ENCODE assay signal across 16 cellular contexts in genomic region chr15:26391556-26392229, GRCh38.
A peak's percentile ranks its signal among the peaks of the same experiment; 100 is the strongest.
DNase-seq lines count a peak whose midpoint lies in the region; ATAC-seq and TF ChIP-seq lines count a peak whose summit lies in the region.
"Had no signal": no experiment of that assay in that cellular context is flagged by ENCODE, and none has a peak within 500 bp of the region (broad histone marks: within the 10 kb centered on the region; RNA-seq: fewer than 3 reads in every experiment).

No MANE protein-coding gene starts in this region.

- ATAC-seq in omental fat pad (ENCODE audit: low FRiP score) (no peak), GM19452 (IDR thresholded peaks at IDR 0.05; ENCODE audit: unreplicated experiment) (no peak)
- ATAC-seq: Panc1 had no signal

- DNase-seq in DMS 273 treated with DMSO at 0.1 percent for 48 hours (lab: John Stamatoyannopoulos, UW): peak; percentile 81
- peak; percentile 90 for DNase-seq in NCI-H2171 (lab: John Stamatoyannopoulos, UW)
- no peak for DNase-seq in WERI-Rb-1
- DNase-seq in omental fat pad (ENCODE audit: low spot score): no peak
- DNase-seq in H9: no peak
- DNase-seq in neural progenitor cell (ENCODE audit: low spot score): no peak
- DNase-seq: AML-193; CD4-positive, alpha-beta memory T cell; MG63; NCI-H1417 treated with DMSO at 0.1 percent for 48 hours; NCI-H2107; SHP77 had no signal

- H3K27me3 ChIP-seq in BLaER1 (no peaks in the 10 kb centered on the region), WERI-Rb-1 (ENCODE audit: insufficient read depth, low read depth, severe bottlenecking) (no peaks in the 10 kb centered on the region), H9 (ENCODE audit: insufficient read depth, low read length) (no peaks in the 10 kb centered on the region), neural progenitor cell (no peaks in the 10 kb centered on the region)
- H3K27me3 ChIP-seq: MG63 had no signal

- no peaks in the 10 kb centered on the region for H3F3A ChIP-seq in neural progenitor cell (ENCODE audit: low read depth)

- H3K14ac ChIP-seq in H9 (ENCODE audit: insufficient read depth, low read length): no peak overlapping the region

- H3K9me3 ChIP-seq in BLaER1 (no peaks in the 10 kb centered on the region), WERI-Rb-1 (ENCODE audit: severe bottlenecking) (no peaks in the 10 kb centered on the region), H9 (ENCODE audit: control insufficient read depth, low read depth, low read length) (no peaks in the 10 kb centered on the region), neural progenitor cell (ENCODE audit: low read depth) (no peaks in the 10 kb centered on the region)
- H3K9me3 ChIP-seq: MG63 had no signal

- H3K4me2 ChIP-seq in BLaER1 (peak overlapping the region; percentile 69), H9 (ENCODE audit: insufficient read depth, insufficient read length, low read length) (no peak overlapping the region), neural progenitor cell (no peak overlapping the region)

- no peak overlapping the region for H3K4me3 Mint-ChIP-seq in H9
- no peak overlapping the region for H3K4me3 Mint-ChIP-seq in neural progenitor cell
- H3K4me3 Mint-ChIP-seq: CD4-positive, alpha-beta memory T cell; T-helper 1 cell treated with Interleukin-12 subunit alpha and Interleukin-12 subunit beta and Interleukin-4 antibody, amounts not matched to agents 30 μg/mL and 1 μg/mL, for 36 hours had no signal

- H3K4me3 ChIP-seq in BLaER1 (no peak overlapping the region), WERI-Rb-1 (ENCODE audit: low read depth, low read length) (no peak overlapping the region), neural progenitor cell (no peak overlapping the region)
- H3K4me3 ChIP-seq: MG63 had no signal

- H3K27ac ChIP-seq in BLaER1: no peak overlapping the region
- H3K27ac ChIP-seq in WERI-Rb-1: peak overlapping the region; percentile 59
- no peak overlapping the region for H3K27ac ChIP-seq in H9 (ENCODE audit: insufficient read length, low read depth, low read length)
- no peak overlapping the region for H3K27ac ChIP-seq in neural progenitor cell

- no peak overlapping the region for H4K8ac ChIP-seq in H9 (replicated peaks; ENCODE audit: insufficient read length, low read depth, low read length)

- no peak overlapping the region for H2BK5ac ChIP-seq in H9 (ENCODE audit: insufficient read length, low read length)

- no peak overlapping the region for H3K27ac Mint-ChIP-seq in H9
- no peak overlapping the region for H3K27ac Mint-ChIP-seq in neural progenitor cell
- H3K27ac Mint-ChIP-seq: CD4-positive, alpha-beta memory T cell; T-helper 1 cell treated with Interleukin-12 subunit alpha and Interleukin-12 subunit beta and Interleukin-4 antibody, amounts not matched to agents 30 μg/mL and 1 μg/mL, for 36 hours had no signal

- no peak overlapping the region for H2AK5ac ChIP-seq in H9 (ENCODE audit: insufficient read length, low read length)

- no CpG with 5 or more reads among the region's 5 CpGs for WGBS in H9 (ENCODE audit: extremely low coverage, insufficient read length, low lambda C conversion rate)

- H2BK20ac ChIP-seq in H9 (ENCODE audit: low read depth, low read length, poor library complexity, severe bottlenecking): no peak overlapping the region

- H3K79me2 ChIP-seq in H9 (ENCODE audit: insufficient read depth, low read length): no peaks in the 10 kb centered on the region
- no peaks in the 10 kb centered on the region for H3K79me2 ChIP-seq in neural progenitor cell (ENCODE audit: low read depth)

- H3K23ac ChIP-seq in H9 (ENCODE audit: insufficient read length, low read depth, low read length): no peak overlapping the region

- peaks cover 9 to 11% of the 10 kb centered on the region in 2 experiments for H3K4me1 Mint-ChIP-seq in H9
- peaks cover 25% of the 10 kb centered on the region for H3K4me1 Mint-ChIP-seq in neural progenitor cell
- H3K4me1 Mint-ChIP-seq: CD4-positive, alpha-beta memory T cell had no signal

- H2BK12ac ChIP-seq in H9 (ENCODE audit: insufficient read length, low read depth, low read length): no peak overlapping the region

- H3K56ac ChIP-seq in H9 (ENCODE audit: insufficient read length, low read depth, low read length): no peak overlapping the region

- H3K4me1 ChIP-seq in BLaER1: peaks cover 76% of the 10 kb centered on the region
- H3K4me1 ChIP-seq in H9 (ENCODE audit: insufficient read depth, low read length): no peaks in the 10 kb centered on the region
- H3K4me1 ChIP-seq in neural progenitor cell: no peaks in the 10 kb centered on the region

- no peaks in the 10 kb centered on the region for H3K36me3 Mint-ChIP-seq in H9 (ENCODE audit: insufficient read depth in 1 of 3, low read depth in 3 of 3)
- H3K36me3 Mint-ChIP-seq in neural progenitor cell: no peaks in the 10 kb centered on the region
- H3K36me3 Mint-ChIP-seq: CD4-positive, alpha-beta memory T cell had no signal

- no peaks in the 10 kb centered on the region; the same call in 1 of the 2 replicates for H3K27me3 Mint-ChIP-seq in H9 (ENCODE audit: low read depth)
- peaks cover 3% of the 10 kb centered on the region for H3K27me3 Mint-ChIP-seq in neural progenitor cell (ENCODE audit: insufficient read depth, low read depth)
- H3K27me3 Mint-ChIP-seq: CD4-positive, alpha-beta memory T cell had no signal

- H4K5ac ChIP-seq in H9 (ENCODE audit: insufficient read length, low read depth, low read length): no peak overlapping the region

- no peak overlapping the region for H3K4ac ChIP-seq in H9 (ENCODE audit: low read depth, low read length)

- H4K20me1 ChIP-seq in BLaER1 (no peaks in the 10 kb centered on the region), H9 (ENCODE audit: control insufficient read depth, insufficient read depth, insufficient read length) (no peaks in the 10 kb centered on the region), neural progenitor cell (ENCODE audit: low read depth) (no peaks in the 10 kb centered on the region)

- H3K9me3 Mint-ChIP-seq in H9 (no peaks in the 10 kb centered on the region), neural progenitor cell (peaks cover 7% of the 10 kb centered on the region)

- TF ChIP-seq CTCF in WERI-Rb-1 (IDR thresholded peaks at IDR 0.05; ENCODE audit: low read depth, low read length) (no peak), omental fat pad (IDR thresholded peaks at IDR 0.05) (no peak), H9 (conservative IDR thresholded peaks at IDR 0.05) (no peak), neural progenitor cell (IDR thresholded peaks at IDR 0.05) (no peak)

- H2AFZ ChIP-seq in H9 (ENCODE audit: low read length) (no peak overlapping the region), neural progenitor cell (replicated peaks) (no peak overlapping the region)

- H2BK120ac ChIP-seq in H9 (ENCODE audit: low read depth, low read length, poor library complexity, severe bottlenecking): no peak overlapping the region

- H3T11ph ChIP-seq in H9 (ENCODE audit: low read length): no peak overlapping the region

- no peak overlapping the region for H3K18ac ChIP-seq in H9 (ENCODE audit: insufficient read length, low read depth, low read length)

- H3K36me3 ChIP-seq in BLaER1 (no peaks in the 10 kb centered on the region), WERI-Rb-1 (no peaks in the 10 kb centered on the region), neural progenitor cell (no peaks in the 10 kb centered on the region)
- H3K36me3 ChIP-seq: MG63 had no signal

- no peak overlapping the region for H2BK15ac ChIP-seq in H9 (ENCODE audit: low read depth, low read length)

- H4K91ac ChIP-seq in H9 (ENCODE audit: insufficient read length, low read depth, low read length): no peak overlapping the region

- H3K79me1 ChIP-seq in H9 (ENCODE audit: insufficient read depth, low read depth, low read length, poor library complexity, severe bottlenecking): no peaks in the 10 kb centered on the region

- H3K9ac ChIP-seq in BLaER1 (no peak overlapping the region), H9 (ENCODE audit: extremely low read depth, insufficient read length, low read length) (no peak overlapping the region), neural progenitor cell (no peak overlapping the region)

- H3K23me2 ChIP-seq in H9 (ENCODE audit: insufficient read length, low read depth, low read length, poor library complexity, severe bottlenecking): no peaks in the 10 kb centered on the region

Comparison
In these comparisons a context has a peak if more than half of its experiments do, and no peak if none do; other contexts are left out.
1. DNase-seq: peak in DMS 273 treated with DMSO at 0.1 percent for 48 hours (single experiment) and NCI-H2171 (single experiment); none in WERI-Rb-1 (single experiment), omental fat pad (single experiment), H9 (single experiment) and neural progenitor cell (single experiment).